Comparison of ENCODE assay signal across 7 cellular contexts in genomic region chr21:42097860-42098259, GRCh38. TPM values are rescaled to one million over a fixed set of nuclear protein-coding genes. Genes with fewer than 3 reads are reported as not detected.
DNase-seq lines count a peak whose midpoint lies in the region; TF ChIP-seq lines count a peak whose summit lies in the region.

No MANE protein-coding gene starts in this region.

- POLR2A ChIA-PET in CD8-positive, alpha-beta memory T cell (lab: Charles Lee): no interaction called here

- no peaks in the 10 kb centered on the region for H3K27me3 ChIP-seq in WERI-Rb-1 (ENCODE audit: insufficient read depth, low read depth, severe bottlenecking)
- H3K27me3 ChIP-seq in CD8-positive, alpha-beta memory T cell (ENCODE audit: insufficient read depth, low read length, poor library complexity, severe bottlenecking): no peaks in the 10 kb centered on the region

- DNase-seq in H4 (ENCODE audit: low spot score): peak; percentile 98
- DNase-seq in NCI-H446 (lab: John Stamatoyannopoulos, UW): peak; percentile 54 to 76
- DNase-seq in GM13977 (ENCODE audit: low spot score): no peak
- no peak for DNase-seq in WERI-Rb-1
- DNase-seq in CD8-positive, alpha-beta memory T cell: no peak

- H3K4me1 Mint-ChIP-seq in CD8-positive, alpha-beta memory T cell: peaks cover 0 to 6% (median 0%) of the 10 kb centered on the region in 3 donors

- 52 to 63% methylated on average over 5 to 8 of the region's 8 CpGs for WGBS in mesodermal cell (ENCODE audit: insufficient coverage in 2 of 2), 2 experiments

- H3K4me3 ChIP-seq in mesodermal cell (ENCODE audit: extremely low read depth, insufficient read depth, low read length, poor library complexity, severe bottlenecking) (no peak overlapping the region), WERI-Rb-1 (ENCODE audit: low read depth, low read length) (no peak overlapping the region)
- no peak overlapping the region for H3K4me3 ChIP-seq in CD8-positive, alpha-beta memory T cell (ENCODE audit: low read length)

- H3K27ac ChIP-seq in cingulate gyrus (ENCODE audit: low read depth, low read length) (peak overlapping the region; percentile 65), mesodermal cell (ENCODE audit: low read depth, low read length, severe bottlenecking) (peak overlapping the region; percentile 90), WERI-Rb-1 (no peak overlapping the region)
- no peak overlapping the region for H3K27ac ChIP-seq in CD8-positive, alpha-beta memory T cell (ENCODE audit: low read depth, low read length)

- peaks cover 18% of the 10 kb centered on the region for H3K4me1 ChIP-seq in mesodermal cell (ENCODE audit: control insufficient read depth, insufficient read depth, low read length, poor library complexity, severe bottlenecking)
- H3K4me1 ChIP-seq in CD8-positive, alpha-beta memory T cell (ENCODE audit: insufficient read depth, low read length): no peaks in the 10 kb centered on the region

- H3K9me3 Mint-ChIP-seq in CD8-positive, alpha-beta memory T cell: peaks cover 0 to 9% (median 5%) of the 10 kb centered on the region in 5 donors

- H3K4me3 Mint-ChIP-seq in CD8-positive, alpha-beta memory T cell: no peak overlapping the region

- TF ChIP-seq CTCF in GM13977 (IDR thresholded peaks at IDR 0.05; ENCODE audit: extremely low read depth, insufficient read depth, missing control alignments) (no peak), WERI-Rb-1 (IDR thresholded peaks at IDR 0.05; ENCODE audit: low read depth, low read length) (no peak)

- H3K27ac Mint-ChIP-seq in CD8-positive, alpha-beta memory T cell: no peak overlapping the region

- H3K9me3 ChIP-seq in mesodermal cell (ENCODE audit: control insufficient read depth, low read length) (peaks cover 9% of the 10 kb centered on the region), WERI-Rb-1 (ENCODE audit: severe bottlenecking) (peaks cover 18% of the 10 kb centered on the region)
- no peaks in the 10 kb centered on the region for H3K9me3 ChIP-seq in CD8-positive, alpha-beta memory T cell (ENCODE audit: low read length)

- H3K36me3 Mint-ChIP-seq in CD8-positive, alpha-beta memory T cell: peaks cover 0 to 11% (median 3%) of the 10 kb centered on the region in 3 donors

- no peaks in the 10 kb centered on the region for H3K36me3 ChIP-seq in mesodermal cell (ENCODE audit: control insufficient read depth, insufficient read depth, low read length)
- H3K36me3 ChIP-seq in WERI-Rb-1: no peaks in the 10 kb centered on the region
- no peaks in the 10 kb centered on the region for H3K36me3 ChIP-seq in CD8-positive, alpha-beta memory T cell (ENCODE audit: insufficient read depth, low read length)

- in situ Hi-C loops in GM13977 (cut with MboI; ENCODE audit: low pct_unique_long_range_greater_than_20kb, low sequenced_read_pairs, unreplicated experiment): no loop called here

- peaks cover 10 to 14% of the 10 kb centered on the region in 2 donors for H3K27me3 Mint-ChIP-seq in CD8-positive, alpha-beta memory T cell

- CTCF ChIA-PET in CD8-positive, alpha-beta memory T cell (lab: Charles Lee): interaction anchor here (1.0 to 4.4 kb wide), 3 partner anchors 10 to 20 kb away, joined by 3 to 19 read pairs (median 3); no protein-coding TSS in a partner anchor

RNA-seq across cellular contexts. Expression of gene UMODL1, which starts 26.7 kb away (rescaled TPM):
- total RNA-seq in H4 (2014; rRNA removed; shearing (Covaris generic)): not detected in 2 replicates
- polyA plus RNA-seq in mesodermal cell (2013, experiment 1 of 2): not detected
- not detected for polyA plus RNA-seq in mesodermal cell (2013, experiment 2 of 2)
- total RNA-seq in CD8-positive, alpha-beta memory T cell: under 1 TPM in 1 of 2 experiments, not detected in 1; 0.07 TPM
- polyA plus RNA-seq in CD8-positive, alpha-beta memory T cell: not detected

Comparison
In these comparisons a context has a peak if more than half of its experiments do, and no peak if none do; other contexts are left out.
1. DNase-seq: peak in H4 (single experiment) and NCI-H446 (2 of 2); none in GM13977 (single experiment), WERI-Rb-1 (single experiment) and CD8-positive, alpha-beta memory T cell (0 of 5).
2. H3K27ac ChIP-seq: peak in cingulate gyrus (single experiment) and mesodermal cell (single experiment); none in WERI-Rb-1 (single experiment) and CD8-positive, alpha-beta memory T cell (single experiment).